Comparison of ENCODE assay signal across 8 cellular contexts in genomic region chr16:18869043-18869771, GRCh38. TPM values are rescaled to one million over a fixed set of nuclear protein-coding genes. Genes with fewer than 3 reads are reported as not detected.
A peak's percentile ranks its signal among the peaks of the same experiment; 100 is the strongest.
DNase-seq lines count a peak whose midpoint lies in the region; ATAC-seq and TF ChIP-seq lines count a peak whose summit lies in the region.
"Not testable (repeated sequence)": the region's sequence is repeated elsewhere in the genome, so short reads cannot be mapped to it uniquely, and the experiment has no call there.

No MANE protein-coding gene starts in this region.

- POLR2A ChIA-PET in A673 (lab: Charles Lee; ENCODE audit: low non-redundant PET); Panc1 (lab: Charles Lee): not testable (repeated sequence)

- H3K9me3 ChIP-seq in A673 (ENCODE audit: low read depth, low read length, poor library complexity, severe bottlenecking); Panc1 (ENCODE audit: control insufficient read depth, insufficient read depth, low read depth, low read length); liver (ENCODE audit: control insufficient read depth in 4 of 4, low read length in 3 of 4): not testable (repeated sequence)

- CTCF ChIA-PET in A673 (lab: Charles Lee); activated naive CD4-positive, alpha-beta T cell treated with anti-CD3 and anti-CD28 coated beads for 36 hours (lab: Charles Lee): not testable (repeated sequence)
- CTCF ChIA-PET in Panc1 (lab: Charles Lee) = interaction anchor here (0.7 kb wide), 1 partner anchor 182 kb away, joined by 3 read pairs; no protein-coding TSS in a partner anchor

- not testable (repeated sequence) for ATAC-seq in Panc1

- DNase-seq in A673 (ENCODE audit: low spot score); Panc1 (ENCODE audit: low read depth, low spot score): not testable (repeated sequence)
- DNase-seq in HUDEP-2 (lab: John Stamatoyannopoulos, UW; ENCODE audit: unreplicated experiment in 76 of 76) = peak in 43 of 76 experiments; percentile 1 to 55 (median 10)
- peak; percentile 17 for DNase-seq in activated naive CD4-positive, alpha-beta T cell treated with anti-CD3 and anti-CD28 coated beads for 36 hours
- peak; percentile 7 for DNase-seq in brain microvascular endothelial cell
- peak; percentile 4 for DNase-seq in fibroblast of gingiva (ENCODE audit: low read depth)
- DNase-seq in retinal pigment epithelial cell (ENCODE audit: low read depth) = peak; percentile 21

- not testable (repeated sequence) for H3K4me1 ChIP-seq in A673 (ENCODE audit: insufficient read depth, low read length, poor library complexity, severe bottlenecking); Panc1 (ENCODE audit: control insufficient read depth, insufficient read depth, low read length); liver (ENCODE audit: control insufficient read depth in 4 of 4, insufficient read depth in 4 of 4, low read length in 3 of 4)

- H3K4me1 Mint-ChIP-seq in activated naive CD4-positive, alpha-beta T cell treated with anti-CD3 and anti-CD28 coated beads for 36 hours (ENCODE audit: low read depth) = peaks cover 19% of the 10 kb centered on the region

- peaks cover 29% of the 10 kb centered on the region for H3K36me3 Mint-ChIP-seq in activated naive CD4-positive, alpha-beta T cell treated with anti-CD3 and anti-CD28 coated beads for 36 hours (ENCODE audit: low read depth)

- H3K27me3 Mint-ChIP-seq in activated naive CD4-positive, alpha-beta T cell treated with anti-CD3 and anti-CD28 coated beads for 36 hours (ENCODE audit: low read depth) = not testable (repeated sequence)

- not testable (repeated sequence) for H3K27ac ChIP-seq in A673 (ENCODE audit: low read depth, low read length, poor library complexity, severe bottlenecking); Panc1 (ENCODE audit: low read length); brain microvascular endothelial cell
- peak overlapping the region; percentile 20 to 28 for H3K27ac ChIP-seq in liver (ENCODE audit: low read depth in 1 of 2, low read length in 2 of 2)

- not testable (repeated sequence) for TF ChIP-seq CTCF in A673 (conservative IDR thresholded peaks at IDR 0.05; ENCODE audit: low read depth, low read length); Panc1 (IDR thresholded peaks at IDR 0.05); brain microvascular endothelial cell (IDR thresholded peaks at IDR 0.05; ENCODE audit: low read depth, low read length, missing control alignments); liver (IDR thresholded peaks at IDR 0.05; ENCODE audit: low read depth, low read length, missing input control); retinal pigment epithelial cell (conservative IDR thresholded peaks at IDR 0.05; ENCODE audit: low read depth, low read length)

- H3K9me3 Mint-ChIP-seq in activated naive CD4-positive, alpha-beta T cell treated with anti-CD3 and anti-CD28 coated beads for 36 hours = not testable (repeated sequence)

- WGBS in liver = 38% methylated on average over 2 of the region's 2 CpGs

- H3K27me3 ChIP-seq in A673 (replicated peaks; ENCODE audit: insufficient read depth, low read depth, low read length, poor library complexity); Panc1 (ENCODE audit: control insufficient read depth, insufficient read depth, low read length); brain microvascular endothelial cell (replicated peaks); liver (ENCODE audit: control insufficient read depth in 4 of 4, insufficient read depth in 4 of 4, low read length in 3 of 4): not testable (repeated sequence)

- BruUV-seq in A673 (replicated peaks; lab: Mats Ljungman, UMichigan) = TSS peak; percentile 11
- BruUV-seq in Panc1 (replicated peaks; lab: Mats Ljungman, UMichigan) = TSS peak; percentile 26

- intact Hi-C loops in A673 (cut with micrococcal nuclease; ENCODE audit: unreplicated experiment); Panc1 (cut with micrococcal nuclease; ENCODE audit: unreplicated experiment): not testable (repeated sequence)
- intact Hi-C loops in activated naive CD4-positive, alpha-beta T cell treated with anti-CD3 and anti-CD28 coated beads for 36 hours (cut with micrococcal nuclease) = loop anchor here (10.0 kb wide), 1 partner anchor 56 kb away; the partner anchor contains the start of gene SMG1

- not testable (repeated sequence) for H3K4me3 ChIP-seq in A673 (ENCODE audit: low read depth, low read length, poor library complexity, severe bottlenecking); Panc1 (ENCODE audit: low read depth in 2 of 2, low read length in 2 of 2); brain microvascular endothelial cell (ENCODE audit: low read depth, low read length); liver (ENCODE audit: low read depth in 1 of 3, low read length in 3 of 3); retinal pigment epithelial cell (ENCODE audit: low read length)

- not testable (repeated sequence) for H3K9ac ChIP-seq in liver (ENCODE audit: low read depth in 1 of 2, low read length in 2 of 2)

- in situ Hi-C loops in Panc1 (cut with HindIII; ENCODE audit: low pct_unique_long_range_greater_than_20kb, low sequenced_read_pairs); brain microvascular endothelial cell (cut with HindIII; ENCODE audit: low pct_ligation_motif_present, low sequenced_read_pairs): not testable (repeated sequence)

- peaks cover 22% of the 10 kb centered on the region for H3K36me3 ChIP-seq in A673 (ENCODE audit: insufficient read depth, low read length, poor library complexity, severe bottlenecking)
- H3K36me3 ChIP-seq in Panc1 (ENCODE audit: control insufficient read depth, insufficient read depth, low read length) = peaks cover 23% of the 10 kb centered on the region
- peaks cover 13% of the 10 kb centered on the region for H3K36me3 ChIP-seq in brain microvascular endothelial cell (replicated peaks)
- H3K36me3 ChIP-seq in liver (ENCODE audit: control insufficient read depth in 4 of 4, insufficient read depth in 3 of 4, low read depth in 1 of 4, low read length in 3 of 4) = not testable (repeated sequence)

- peak overlapping the region; percentile 74 for H3K27ac Mint-ChIP-seq in activated naive CD4-positive, alpha-beta T cell treated with anti-CD3 and anti-CD28 coated beads for 36 hours

- H3K4me3 Mint-ChIP-seq in activated naive CD4-positive, alpha-beta T cell treated with anti-CD3 and anti-CD28 coated beads for 36 hours = not testable (repeated sequence)

- not testable (repeated sequence) for TF ChIP-seq RAD21 in liver (IDR thresholded peaks at IDR 0.05)

RNA-seq across cellular contexts. Expression of gene SMG1, which starts 57.0 kb away (rescaled TPM):
- total RNA-seq in A673 (2021) (100 and 105 TPM in 2 replicates), Panc1 (2021; ENCODE audit: unreplicated experiment) (113 TPM), liver (10 to 100 TPM; 36.8 to 70.8 TPM)
- 30.3 TPM for polyA plus RNA-seq in Panc1 (2012; ENCODE audit: insufficient read length)
- total RNA-seq in activated naive CD4-positive, alpha-beta T cell treated with anti-CD3 and anti-CD28 coated beads for 36 hours = 100 to 1,000 TPM in 1 of 2 experiments, 10 to 100 TPM in 1; 96.7 to 106 TPM
- polyA plus RNA-seq in liver = 1 to 10 TPM; 5.3 to 7.7 TPM
